22 cellular contexts compared by ENCODE assay signal in genomic region chr16:14499110-14499509, GRCh38.
DNase-seq lines count a peak whose midpoint lies in the region; ATAC-seq and TF ChIP-seq lines count a peak whose summit lies in the region.
"Had no signal": no experiment of that assay in that cellular context is flagged by ENCODE, and none has a peak within 500 bp of the region (broad histone marks: within the 10 kb centered on the region; RNA-seq: fewer than 3 reads in every experiment).

No MANE protein-coding gene starts in this region.

- in situ Hi-C loops in IMR-90 (cut with MboI; ENCODE audit: low sequenced_read_pairs): no loop called here

- no peak overlapping the region for H2AFZ ChIP-seq in IMR-90 (replicated peaks; ENCODE audit: low read length, poor library complexity)
- H2AFZ ChIP-seq in PC-9: no peak overlapping the region
- no peak overlapping the region for H2AFZ ChIP-seq in hepatocyte

- BruUV-seq in IMR-90 (replicated peaks; lab: Mats Ljungman, UMichigan): no TSS peak
- BruUV-seq in PC-9 (replicated peaks; lab: Mats Ljungman, UMichigan): no TSS peak

- TF ChIP-seq RAD21 in IMR-90 (IDR thresholded peaks at IDR 0.05; ENCODE audit: low read length): no peak

- no peak overlapping the region for H2BK15ac ChIP-seq in IMR-90 (ENCODE audit: low read depth, low read length)

- no peak overlapping the region; the same call in 1 of the 2 replicates for H2BK20ac ChIP-seq in IMR-90 (ENCODE audit: low read depth, low read length)

- ATAC-seq in IMR-90 (ENCODE audit: low read depth) (no peak), psoas muscle (no peak), HG03520 (IDR thresholded peaks at IDR 0.05; ENCODE audit: unreplicated experiment) (no peak)
- ATAC-seq: body of pancreas, esophagus mucosa, lower lobe of right lung, Right ventricle myocardium inferior, upper lobe of right lung had no signal

- H3K4me1 ChIP-seq in IMR-90 (ENCODE audit: control insufficient read depth, insufficient read depth, low read length): peaks cover 23% of the 10 kb centered on the region
- peaks cover 73% of the 10 kb centered on the region for H3K4me1 ChIP-seq in PC-9 (replicated peaks; ENCODE audit: insufficient read depth)
- peaks cover 43% of the 10 kb centered on the region for H3K4me1 ChIP-seq in hepatocyte (ENCODE audit: insufficient read depth)
- H3K4me1 ChIP-seq in psoas muscle: peaks cover 81% of the 10 kb centered on the region

- no peak for TF ChIP-seq CTCF in IMR-90 (conservative IDR thresholded peaks at IDR 0.05; ENCODE audit: low read depth, low read length)
- TF ChIP-seq CTCF in PC-9 (conservative IDR thresholded peaks at IDR 0.05): no peak
- TF ChIP-seq CTCF in hepatocyte (IDR thresholded peaks at IDR 0.05; ENCODE audit: poor library complexity): no peak
- no peak for TF ChIP-seq CTCF in psoas muscle (IDR thresholded peaks at IDR 0.05)

- intact Hi-C loops in IMR-90 (cut with micrococcal nuclease): no loop called here
- intact Hi-C loops in PC-9 (cut with micrococcal nuclease; ENCODE audit: unreplicated experiment): loop anchor here (1.0 kb wide), 1 partner anchor 197 kb away; no protein-coding TSS in a partner anchor
- intact Hi-C loops in psoas muscle (cut with DNase I): loop anchor here in 1 of 2 donors (10.0 kb wide), 1 partner anchor 194 kb away; no protein-coding TSS in a partner anchor

- H3K4me2 ChIP-seq in IMR-90 (ENCODE audit: low read depth, low read length): no peak overlapping the region
- H3K4me2 ChIP-seq in PC-9: peak overlapping the region; percentile 71
- H3K4me2 ChIP-seq in hepatocyte: no peak overlapping the region

- H4K91ac ChIP-seq in IMR-90 (ENCODE audit: insufficient read depth, low read depth, low read length): no peak overlapping the region

- no peak overlapping the region for H2BK5ac ChIP-seq in IMR-90 (ENCODE audit: low read depth, low read length, poor library complexity, severe bottlenecking)

- H3F3A ChIP-seq in PC-9 (ENCODE audit: insufficient read depth, low read depth): peaks cover 48% of the 10 kb centered on the region

- H3K27ac ChIP-seq in IMR-90 (ENCODE audit: insufficient read depth, low read length): no peak overlapping the region
- H3K27ac ChIP-seq in PC-9: peak overlapping the region; percentile 98
- peak overlapping the region; percentile 67 for H3K27ac ChIP-seq in hepatocyte
- H3K27ac ChIP-seq in psoas muscle: peak overlapping the region; percentile 88
- H3K27ac ChIP-seq: lower lobe of right lung, prostate gland, upper lobe of right lung had no signal

- H3K4me3 ChIP-seq in IMR-90 (ENCODE audit: insufficient read depth, low read depth, low read length) (no peak overlapping the region), PC-9 (no peak overlapping the region), hepatocyte (no peak overlapping the region), psoas muscle (no peak overlapping the region)
- H3K4me3 ChIP-seq: body of pancreas, lower lobe of right lung, prostate gland, upper lobe of right lung had no signal

- H3K36me3 ChIP-seq in IMR-90 (ENCODE audit: control insufficient read depth, insufficient read depth, low read length): peaks cover 2% of the 10 kb centered on the region; the same call in 1 of the 2 replicates
- no peaks in the 10 kb centered on the region for H3K36me3 ChIP-seq in PC-9 (ENCODE audit: low read depth)
- H3K36me3 ChIP-seq in hepatocyte (replicated peaks; ENCODE audit: insufficient read depth, low read depth): no peaks in the 10 kb centered on the region
- H3K36me3 ChIP-seq in psoas muscle (ENCODE audit: insufficient read depth in 1 of 2, low read depth in 1 of 2): no peaks in the 10 kb centered on the region
- H3K36me3 ChIP-seq: lower lobe of right lung, prostate gland, upper lobe of right lung had no signal

- POLR2A ChIA-PET in IMR-90 (lab: Charles Lee; ENCODE audit: unreplicated experiment): no interaction called here
- POLR2A ChIA-PET in PC-9 (lab: Charles Lee; ENCODE audit: unreplicated experiment): no interaction called here

- H3K18ac ChIP-seq in IMR-90 (ENCODE audit: low read depth, low read length): 0 out of 2 replicates have a peak overlapping the region, but pooled peaks have one; percentile 24

- H4K20me1 ChIP-seq in IMR-90 (ENCODE audit: insufficient read depth, low read length) (no peaks in the 10 kb centered on the region; the same call in 1 of the 2 replicates), PC-9 (ENCODE audit: insufficient read depth) (no peaks in the 10 kb centered on the region), hepatocyte (ENCODE audit: insufficient read depth, poor library complexity, severe bottlenecking) (no peaks in the 10 kb centered on the region)

- H3K79me1 ChIP-seq in IMR-90 (ENCODE audit: low read depth in 1 of 2, low read length in 2 of 2): peaks cover 9 to 30% of the 10 kb centered on the region in 2 experiments; a peak in 3 of 4 replicates

- H4K5ac ChIP-seq in IMR-90 (ENCODE audit: low read depth, low read length): no peak overlapping the region

- H3K9me2 ChIP-seq in PC-9 (ENCODE audit: insufficient read depth) (no peaks in the 10 kb centered on the region), hepatocyte (replicated peaks; ENCODE audit: insufficient read depth) (no peaks in the 10 kb centered on the region)

- H3K9me3 ChIP-seq in IMR-90 (ENCODE audit: control insufficient read depth, insufficient read depth, low read length) (no peaks in the 10 kb centered on the region), PC-9 (ENCODE audit: insufficient read depth, low read depth) (no peaks in the 10 kb centered on the region), hepatocyte (ENCODE audit: low read depth) (no peaks in the 10 kb centered on the region), psoas muscle (no peaks in the 10 kb centered on the region)
- H3K9me3 ChIP-seq: body of pancreas, lower lobe of right lung, prostate gland, upper lobe of right lung had no signal

- no peak overlapping the region for H2AK9ac ChIP-seq in IMR-90 (replicated peaks; ENCODE audit: low read depth, low read length, poor library complexity)

- no peak for TF ChIP-seq POLR2A in IMR-90 (IDR thresholded peaks at IDR 0.05; ENCODE audit: low read depth, low read length)

- no peaks in the 10 kb centered on the region for H3K27me3 ChIP-seq in IMR-90 (ENCODE audit: control insufficient read depth, insufficient read depth, low read length)
- no peaks in the 10 kb centered on the region for H3K27me3 ChIP-seq in PC-9 (ENCODE audit: insufficient read depth, low read depth)
- no peaks in the 10 kb centered on the region for H3K27me3 ChIP-seq in hepatocyte
- H3K27me3 ChIP-seq in psoas muscle (ENCODE audit: insufficient read depth in 3 of 3, low read length in 2 of 3): no peaks in the 10 kb centered on the region
- H3K27me3 ChIP-seq: body of pancreas, upper lobe of right lung had no signal

- H3K4ac ChIP-seq in IMR-90 (ENCODE audit: low read depth, low read length): peak overlapping the region; percentile 46; the same call in 1 of the 2 replicates

- peaks cover 20% of the 10 kb centered on the region for H3K9me1 ChIP-seq in IMR-90 (ENCODE audit: insufficient read depth, low read length)

- H3K56ac ChIP-seq in IMR-90 (ENCODE audit: extremely low read depth, insufficient read depth, low read length): no peak overlapping the region

- H3K23ac ChIP-seq in IMR-90 (ENCODE audit: low read depth, low read length): no peak overlapping the region

- WGBS in IMR-90 (ENCODE audit: extremely low coverage in 2 of 2, insufficient read length in 1 of 2), 2 experiments: no CpG with 5 or more reads among the region's 3 CpGs
- 85% methylated on average over 3 of the region's 3 CpGs for WGBS in hepatocyte (ENCODE audit: low lambda C conversion rate, missing lambda C conversion rate)
- WGBS in psoas muscle, 3 donors: 81 to 93% (median 86%) methylated on average over 3 of the region's 3 CpGs

- peak overlapping the region; percentile 13 for H2AK5ac ChIP-seq in IMR-90 (ENCODE audit: low read depth, low read length)

- no peak for DNase-seq in IMR-90
- no peak for DNase-seq in PC-9
- no peak for DNase-seq in hepatocyte (ENCODE audit: low spot score)
- no peak for DNase-seq in psoas muscle
- DNase-seq in hypothalamus (lab: John Stamatoyannopoulos, UW): no peak
- no peak for DNase-seq in CD1c-positive myeloid dendritic cell (ENCODE audit: extremely low spot score)
- no peak for DNase-seq in NCI-H2029 treated with DMSO at 0.1 percent for 48 hours (lab: John Stamatoyannopoulos, UW)
- DNase-seq: activated B cell treated with CpG ODN at 0.5 μM for 24 hours; activated CD4-positive, alpha-beta memory T cell treated with anti-CD3 and anti-CD28 coated beads for 36 hours; body of pancreas; CD4-positive, CD25-positive, alpha-beta regulatory T cell; kidney glomerular epithelial cell; lower lobe of right lung; NCI-H2081 treated with DMSO at 0.1 percent for 48 hours; NCI-H446 treated with DMSO at 0.1 percent for 48 hours; OCI-M1; stimulated activated CD8-positive, alpha-beta memory T cell treated with anti-CD3 and anti-CD28 coated beads, Interleukin-4, amount 100 ng/mL, for 48 hours; upper lobe of right lung had no signal

- H2BK120ac ChIP-seq in IMR-90 (ENCODE audit: low read depth, low read length): no peak overlapping the region

- dilution Hi-C loops in IMR-90 (cut with HindIII; ENCODE audit: low sequenced_read_pairs, unreplicated experiment): no loop called here

- no peak overlapping the region for H4K8ac ChIP-seq in IMR-90 (ENCODE audit: low read depth in 2 of 2, low read length in 2 of 2)

- peaks cover 33% of the 10 kb centered on the region for H3K79me2 ChIP-seq in PC-9 (ENCODE audit: low read depth)
- H3K79me2 ChIP-seq in hepatocyte: peaks cover 10% of the 10 kb centered on the region

- CTCF ChIA-PET in IMR-90 (lab: Yijun Ruan, JAX): interaction anchor here (2.9 kb wide), 1 partner anchor 10 kb away, joined by 12 read pairs; no protein-coding TSS in a partner anchor
- CTCF ChIA-PET in PC-9 (lab: Charles Lee): no interaction called here

- no peak overlapping the region for H3K14ac ChIP-seq in IMR-90 (replicated peaks; ENCODE audit: low read depth, low read length)

- H3K9ac ChIP-seq in IMR-90 (ENCODE audit: low read depth, low read length): no peak overlapping the region

TF ChIP-seq in IMR-90, 13 proteins besides CTCF, POLR2A, EP300 and RAD21 (continues in another document):
- no peak for TF ChIP-seq NFE2L2 (IDR thresholded peaks at IDR 0.05; ENCODE audit: low read depth, low read length)
- TF ChIP-seq CHD1 (IDR thresholded peaks at IDR 0.05; ENCODE audit: low read depth, low read length): no peak
- TF ChIP-seq MAZ (IDR thresholded peaks at IDR 0.05; ENCODE audit: borderline replicate concordance, low read depth, low read length): no peak
- no peak for TF ChIP-seq USF2 (IDR thresholded peaks at IDR 0.05; ENCODE audit: low read depth, low read length)
- TF ChIP-seq MAFK (IDR thresholded peaks at IDR 0.05; ENCODE audit: low read depth, low read length): no peak
- TF ChIP-seq BHLHE40 (IDR thresholded peaks at IDR 0.05; ENCODE audit: low read depth, low read length): no peak
- TF ChIP-seq MXI1 (IDR thresholded peaks at IDR 0.05; ENCODE audit: borderline replicate concordance, low read depth, low read length): no peak
